1 cellular context compared by ENCODE assay signal in the genomic region with DNA sequence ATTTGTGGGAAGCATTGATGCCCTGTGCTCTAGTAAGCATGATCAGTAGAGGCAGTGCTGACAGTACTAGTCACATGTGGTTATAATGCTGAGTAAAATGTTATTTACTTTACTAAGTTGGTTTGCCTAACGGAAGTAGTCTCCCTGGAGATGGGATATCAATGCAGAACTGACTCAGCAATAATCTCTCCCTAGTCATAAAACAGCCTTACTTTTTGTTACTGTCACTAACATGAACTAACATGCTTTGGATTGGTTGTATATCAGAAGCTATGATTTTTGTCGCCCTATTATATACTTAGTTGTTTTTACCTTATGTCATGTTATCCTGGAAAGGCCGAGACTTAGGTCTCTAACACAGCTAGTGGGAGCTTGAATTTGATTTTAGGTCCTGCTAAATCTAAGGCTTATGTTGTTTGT.
TF ChIP-seq lines count a peak whose summit lies in the region.

No MANE protein-coding gene starts in this region.

TF ChIP-seq in HepG2, 621 proteins besides CTCF, POLR2A, EP300 and RAD21 (continued from another document and continues in another):
- TF ChIP-seq, protein P1, sequence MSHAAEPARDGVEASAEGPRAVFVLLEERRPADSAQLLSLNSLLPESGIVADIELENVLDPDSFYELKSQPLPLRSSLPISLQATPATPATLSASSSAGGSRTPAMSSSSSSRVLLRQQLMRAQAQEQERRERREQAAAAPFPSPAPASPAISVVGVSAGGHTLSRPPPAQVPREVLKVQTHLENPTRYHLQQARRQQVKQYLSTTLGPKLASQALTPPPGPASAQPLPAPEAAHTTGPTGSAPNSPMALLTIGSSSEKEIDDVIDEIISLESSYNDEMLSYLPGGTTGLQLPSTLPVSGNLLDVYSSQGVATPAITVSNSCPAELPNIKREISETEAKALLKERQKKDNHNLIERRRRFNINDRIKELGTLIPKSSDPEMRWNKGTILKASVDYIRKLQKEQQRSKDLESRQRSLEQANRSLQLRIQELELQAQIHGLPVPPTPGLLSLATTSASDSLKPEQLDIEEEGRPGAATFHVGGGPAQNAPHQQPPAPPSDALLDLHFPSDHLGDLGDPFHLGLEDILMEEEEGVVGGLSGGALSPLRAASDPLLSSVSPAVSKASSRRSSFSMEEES (CRISPR knock-in tag; IDR thresholded peaks at IDR 0.05): peak; percentile 77
- TF ChIP-seq IRF2 (CRISPR knock-in tag; IDR thresholded peaks at IDR 0.05) (no peak), HDAC2 (CRISPR knock-in tag; IDR thresholded peaks at IDR 0.05) (0 out of 2 replicates have a peak, but pooled peaks have one; percentile 22), SIN3A (IDR thresholded peaks at IDR 0.05; ENCODE audit: borderline replicate concordance, low read depth, low read length) (peak; percentile 69; the same call in 1 of the 2 replicates), FOSL1 (CRISPR knock-in tag; IDR thresholded peaks at IDR 0.05; ENCODE audit: borderline replicate concordance) (no peak), ASH2L (IDR thresholded peaks at IDR 0.05; ENCODE audit: insufficient read length, low read depth, low read length) (peak; percentile 41), ETV5 (CRISPR knock-in tag; IDR thresholded peaks at IDR 0.05; ENCODE audit: borderline replicate concordance) (peak; percentile 81; the same call in 1 of the 2 replicates), NFE2 (CRISPR knock-in tag; IDR thresholded peaks at IDR 0.05) (peak; percentile 63; the same call in 1 of the 2 replicates), FOXP1 (IDR thresholded peaks at IDR 0.05) (no peak), FOXP1 (CRISPR knock-in tag; IDR thresholded peaks at IDR 0.05) (0 out of 2 replicates have a peak, but pooled peaks have one; percentile 14), ARNT2 (CRISPR knock-in tag; IDR thresholded peaks at IDR 0.05; ENCODE audit: low read depth) (no peak), ZNF12 (CRISPR knock-in tag; IDR thresholded peaks at IDR 0.05) (peak; percentile 24; the same call in 1 of the 2 replicates), ZNF572 (CRISPR knock-in tag; IDR thresholded peaks at IDR 0.05) (no peak), MAFK (conservative IDR thresholded peaks at IDR 0.05 in 1 of 2, IDR thresholded peaks at IDR 0.05 in 1 of 2; ENCODE audit: low read length in 2 of 2) (peak; percentile 100), SAP130 (CRISPR knock-in tag; IDR thresholded peaks at IDR 0.05; ENCODE audit: low read depth) (peak; percentile 93), ELF3 (CRISPR knock-in tag; IDR thresholded peaks at IDR 0.05) (0 out of 2 replicates have a peak, but pooled peaks have one; percentile 47), RXRB (CRISPR knock-in tag; IDR thresholded peaks at IDR 0.05; ENCODE audit: borderline replicate concordance) (peak; percentile 57), CREB1 (IDR thresholded peaks at IDR 0.05) (no peak), CREB1 (CRISPR knock-in tag; IDR thresholded peaks at IDR 0.05) (peak; percentile 8; the same call in 1 of the 2 replicates), MXI1 (IDR thresholded peaks at IDR 0.05; ENCODE audit: borderline replicate concordance, low read depth, low read length) (peak; percentile 57; the same call in 1 of the 3 replicates), FOSL2 (CRISPR knock-in tag; IDR thresholded peaks at IDR 0.05) (peak; percentile 13; the same call in 1 of the 2 replicates), ZFP36L1 (CRISPR knock-in tag; IDR thresholded peaks at IDR 0.05) (no peak), SOX5 (CRISPR knock-in tag; IDR thresholded peaks at IDR 0.05; ENCODE audit: borderline replicate concordance) (peak; percentile 53; the same call in 1 of the 2 replicates), NCOA2 (CRISPR knock-in tag; IDR thresholded peaks at IDR 0.05) (peak; percentile 28; the same call in 1 of the 2 replicates), FOXA3 (CRISPR knock-in tag; IDR thresholded peaks at IDR 0.05) (peak; percentile 79), SOX6 (IDR thresholded peaks at IDR 0.05) (no peak), SOX6 (CRISPR knock-in tag; IDR thresholded peaks at IDR 0.05) (0 out of 2 replicates have a peak, but pooled peaks have one; percentile 20), RCOR2 (CRISPR knock-in tag; IDR thresholded peaks at IDR 0.05) (0 out of 2 replicates have a peak, but pooled peaks have one; percentile 29), NFE2L2 (IDR thresholded peaks at IDR 0.05; ENCODE audit: low read length) (peak; percentile 82), TGIF2 (CRISPR knock-in tag; IDR thresholded peaks at IDR 0.05) (peak; percentile 77), BCL6 (CRISPR knock-in tag; IDR thresholded peaks at IDR 0.05) (peak; percentile 10; the same call in 1 of the 2 replicates), SOX13 (IDR thresholded peaks at IDR 0.05) (no peak), SOX13 (CRISPR knock-in tag; conservative IDR thresholded peaks at IDR 0.05 in 1 of 2, IDR thresholded peaks at IDR 0.05 in 1 of 2) (peak in 1 of 2 experiments; percentile 31; a peak in 1 of 4 replicates), FOXA1 (IDR thresholded peaks at IDR 0.05) (no peak), FOXA1 (CRISPR knock-in tag; IDR thresholded peaks at IDR 0.05) (peak; percentile 80), MED13 (CRISPR knock-in tag; IDR thresholded peaks at IDR 0.05) (no peak), PPARG (CRISPR knock-in tag; conservative IDR thresholded peaks at IDR 0.05) (peak; percentile 76), GABPA (IDR thresholded peaks at IDR 0.05; ENCODE audit: low read depth, low read length) (no peak), GABPA (CRISPR knock-in tag; IDR thresholded peaks at IDR 0.05; ENCODE audit: low read depth) (peak; percentile 66), ARHGAP35 (CRISPR knock-in tag; IDR thresholded peaks at IDR 0.05; ENCODE audit: borderline replicate concordance) (no peak), ERF (CRISPR knock-in tag; IDR thresholded peaks at IDR 0.05) (peak; percentile 63; the same call in 1 of the 2 replicates), LCORL (IDR thresholded peaks at IDR 0.05) (no peak), LCORL (CRISPR knock-in tag; IDR thresholded peaks at IDR 0.05) (no peak), NR2F2 (IDR thresholded peaks at IDR 0.05; ENCODE audit: borderline replicate concordance, low read depth) (no peak)
- TF ChIP-seq, protein P2, sequence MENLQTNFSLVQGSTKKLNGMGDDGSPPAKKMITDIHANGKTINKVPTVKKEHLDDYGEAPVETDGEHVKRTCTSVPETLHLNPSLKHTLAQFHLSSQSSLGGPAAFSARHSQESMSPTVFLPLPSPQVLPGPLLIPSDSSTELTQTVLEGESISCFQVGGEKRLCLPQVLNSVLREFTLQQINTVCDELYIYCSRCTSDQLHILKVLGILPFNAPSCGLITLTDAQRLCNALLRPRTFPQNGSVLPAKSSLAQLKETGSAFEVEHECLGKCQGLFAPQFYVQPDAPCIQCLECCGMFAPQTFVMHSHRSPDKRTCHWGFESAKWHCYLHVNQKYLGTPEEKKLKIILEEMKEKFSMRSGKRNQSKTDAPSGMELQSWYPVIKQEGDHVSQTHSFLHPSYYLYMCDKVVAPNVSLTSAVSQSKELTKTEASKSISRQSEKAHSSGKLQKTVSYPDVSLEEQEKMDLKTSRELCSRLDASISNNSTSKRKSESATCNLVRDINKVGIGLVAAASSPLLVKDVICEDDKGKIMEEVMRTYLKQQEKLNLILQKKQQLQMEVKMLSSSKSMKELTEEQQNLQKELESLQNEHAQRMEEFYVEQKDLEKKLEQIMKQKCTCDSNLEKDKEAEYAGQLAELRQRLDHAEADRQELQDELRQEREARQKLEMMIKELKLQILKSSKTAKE (CRISPR knock-in tag; IDR thresholded peaks at IDR 0.05; ENCODE audit: borderline replicate concordance): peak; percentile 15; the same call in 1 of the 2 replicates
- TF ChIP-seq, protein P3, sequence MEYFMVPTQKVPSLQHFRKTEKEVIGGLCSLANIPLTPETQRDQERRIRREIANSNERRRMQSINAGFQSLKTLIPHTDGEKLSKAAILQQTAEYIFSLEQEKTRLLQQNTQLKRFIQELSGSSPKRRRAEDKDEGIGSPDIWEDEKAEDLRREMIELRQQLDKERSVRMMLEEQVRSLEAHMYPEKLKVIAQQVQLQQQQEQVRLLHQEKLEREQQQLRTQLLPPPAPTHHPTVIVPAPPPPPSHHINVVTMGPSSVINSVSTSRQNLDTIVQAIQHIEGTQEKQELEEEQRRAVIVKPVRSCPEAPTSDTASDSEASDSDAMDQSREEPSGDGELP (IDR thresholded peaks at IDR 0.05; ENCODE audit: borderline replicate concordance, low read depth): no peak
- TF ChIP-seq, protein P4, sequence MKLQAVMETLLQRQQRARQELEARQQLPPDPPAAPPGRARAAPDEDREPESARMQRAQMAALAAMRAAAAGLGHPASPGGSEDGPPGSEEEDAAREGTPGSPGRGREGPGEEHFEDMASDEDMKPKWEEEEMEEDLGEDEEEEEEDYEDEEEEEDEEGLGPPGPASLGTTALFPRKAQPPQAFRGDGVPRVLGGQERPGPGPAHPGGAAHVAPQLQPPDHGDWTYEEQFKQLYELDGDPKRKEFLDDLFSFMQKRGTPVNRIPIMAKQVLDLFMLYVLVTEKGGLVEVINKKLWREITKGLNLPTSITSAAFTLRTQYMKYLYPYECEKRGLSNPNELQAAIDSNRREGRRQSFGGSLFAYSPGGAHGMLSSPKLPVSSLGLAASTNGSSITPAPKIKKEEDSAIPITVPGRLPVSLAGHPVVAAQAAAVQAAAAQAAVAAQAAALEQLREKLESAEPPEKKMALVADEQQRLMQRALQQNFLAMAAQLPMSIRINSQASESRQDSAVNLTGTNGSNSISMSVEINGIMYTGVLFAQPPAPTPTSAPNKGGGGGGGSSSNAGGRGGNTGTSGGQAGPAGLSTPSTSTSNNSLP (IDR thresholded peaks at IDR 0.05; ENCODE audit: low read depth, low read length): peak; percentile 80
- TF ChIP-seq, protein P5, sequence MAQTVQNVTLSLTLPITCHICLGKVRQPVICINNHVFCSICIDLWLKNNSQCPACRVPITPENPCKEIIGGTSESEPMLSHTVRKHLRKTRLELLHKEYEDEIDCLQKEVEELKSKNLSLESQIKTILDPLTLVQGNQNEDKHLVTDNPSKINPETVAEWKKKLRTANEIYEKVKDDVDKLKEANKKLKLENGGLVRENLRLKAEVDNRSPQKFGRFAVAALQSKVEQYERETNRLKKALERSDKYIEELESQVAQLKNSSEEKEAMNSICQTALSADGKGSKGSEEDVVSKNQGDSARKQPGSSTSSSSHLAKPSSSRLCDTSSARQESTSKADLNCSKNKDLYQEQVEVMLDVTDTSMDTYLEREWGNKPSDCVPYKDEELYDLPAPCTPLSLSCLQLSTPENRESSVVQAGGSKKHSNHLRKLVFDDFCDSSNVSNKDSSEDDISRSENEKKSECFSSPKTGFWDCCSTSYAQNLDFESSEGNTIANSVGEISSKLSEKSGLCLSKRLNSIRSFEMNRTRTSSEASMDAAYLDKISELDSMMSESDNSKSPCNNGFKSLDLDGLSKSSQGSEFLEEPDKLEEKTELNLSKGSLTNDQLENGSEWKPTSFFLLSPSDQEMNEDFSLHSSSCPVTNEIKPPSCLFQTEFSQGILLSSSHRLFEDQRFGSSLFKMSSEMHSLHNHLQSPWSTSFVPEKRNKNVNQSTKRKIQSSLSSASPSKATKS (CRISPR knock-in tag; IDR thresholded peaks at IDR 0.05): no peak
- TF ChIP-seq, protein P6, sequence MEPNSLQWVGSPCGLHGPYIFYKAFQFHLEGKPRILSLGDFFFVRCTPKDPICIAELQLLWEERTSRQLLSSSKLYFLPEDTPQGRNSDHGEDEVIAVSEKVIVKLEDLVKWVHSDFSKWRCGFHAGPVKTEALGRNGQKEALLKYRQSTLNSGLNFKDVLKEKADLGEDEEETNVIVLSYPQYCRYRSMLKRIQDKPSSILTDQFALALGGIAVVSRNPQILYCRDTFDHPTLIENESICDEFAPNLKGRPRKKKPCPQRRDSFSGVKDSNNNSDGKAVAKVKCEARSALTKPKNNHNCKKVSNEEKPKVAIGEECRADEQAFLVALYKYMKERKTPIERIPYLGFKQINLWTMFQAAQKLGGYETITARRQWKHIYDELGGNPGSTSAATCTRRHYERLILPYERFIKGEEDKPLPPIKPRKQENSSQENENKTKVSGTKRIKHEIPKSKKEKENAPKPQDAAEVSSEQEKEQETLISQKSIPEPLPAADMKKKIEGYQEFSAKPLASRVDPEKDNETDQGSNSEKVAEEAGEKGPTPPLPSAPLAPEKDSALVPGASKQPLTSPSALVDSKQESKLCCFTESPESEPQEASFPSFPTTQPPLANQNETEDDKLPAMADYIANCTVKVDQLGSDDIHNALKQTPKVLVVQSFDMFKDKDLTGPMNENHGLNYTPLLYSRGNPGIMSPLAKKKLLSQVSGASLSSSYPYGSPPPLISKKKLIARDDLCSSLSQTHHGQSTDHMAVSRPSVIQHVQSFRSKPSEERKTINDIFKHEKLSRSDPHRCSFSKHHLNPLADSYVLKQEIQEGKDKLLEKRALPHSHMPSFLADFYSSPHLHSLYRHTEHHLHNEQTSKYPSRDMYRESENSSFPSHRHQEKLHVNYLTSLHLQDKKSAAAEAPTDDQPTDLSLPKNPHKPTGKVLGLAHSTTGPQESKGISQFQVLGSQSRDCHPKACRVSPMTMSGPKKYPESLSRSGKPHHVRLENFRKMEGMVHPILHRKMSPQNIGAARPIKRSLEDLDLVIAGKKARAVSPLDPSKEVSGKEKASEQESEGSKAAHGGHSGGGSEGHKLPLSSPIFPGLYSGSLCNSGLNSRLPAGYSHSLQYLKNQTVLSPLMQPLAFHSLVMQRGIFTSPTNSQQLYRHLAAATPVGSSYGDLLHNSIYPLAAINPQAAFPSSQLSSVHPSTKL (CRISPR knock-in tag; IDR thresholded peaks at IDR 0.05): peak; percentile 83
- TF ChIP-seq, protein P7, sequence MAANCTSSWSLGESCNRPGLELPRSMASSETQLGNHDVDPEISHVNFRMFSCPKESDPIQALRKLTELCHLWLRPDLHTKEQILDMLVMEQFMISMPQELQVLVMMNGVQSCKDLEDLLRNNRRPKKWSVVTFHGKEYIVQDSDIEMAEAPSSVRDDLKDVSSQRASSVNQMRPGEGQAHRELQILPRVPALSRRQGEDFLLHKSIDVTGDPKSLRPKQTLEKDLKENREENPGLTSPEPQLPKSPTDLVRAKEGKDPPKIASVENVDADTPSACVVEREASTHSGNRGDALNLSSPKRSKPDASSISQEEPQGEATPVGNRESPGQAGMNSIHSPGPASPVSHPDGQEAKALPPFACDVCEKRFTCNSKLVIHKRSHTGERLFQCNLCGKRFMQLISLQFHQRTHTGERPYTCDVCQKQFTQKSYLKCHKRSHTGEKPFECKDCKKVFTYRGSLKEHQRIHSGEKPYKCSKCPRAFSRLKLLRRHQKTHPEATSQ (CRISPR knock-in tag; IDR thresholded peaks at IDR 0.05; ENCODE audit: borderline replicate concordance): no peak
- TF ChIP-seq, protein P8, sequence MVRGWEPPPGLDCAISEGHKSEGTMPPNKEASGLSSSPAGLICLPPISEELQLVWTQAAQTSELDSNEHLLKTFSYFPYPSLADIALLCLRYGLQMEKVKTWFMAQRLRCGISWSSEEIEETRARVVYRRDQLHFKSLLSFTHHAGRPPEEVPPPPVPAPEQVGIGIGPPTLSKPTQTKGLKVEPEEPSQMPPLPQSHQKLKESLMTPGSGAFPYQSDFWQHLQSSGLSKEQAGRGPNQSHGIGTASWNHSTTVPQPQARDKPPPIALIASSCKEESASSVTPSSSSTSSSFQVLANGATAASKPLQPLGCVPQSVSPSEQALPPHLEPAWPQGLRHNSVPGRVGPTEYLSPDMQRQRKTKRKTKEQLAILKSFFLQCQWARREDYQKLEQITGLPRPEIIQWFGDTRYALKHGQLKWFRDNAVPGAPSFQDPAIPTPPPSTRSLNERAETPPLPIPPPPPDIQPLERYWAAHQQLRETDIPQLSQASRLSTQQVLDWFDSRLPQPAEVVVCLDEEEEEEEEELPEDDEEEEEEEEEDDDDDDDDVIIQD (CRISPR knock-in tag; IDR thresholded peaks at IDR 0.05; ENCODE audit: low read depth): peak; percentile 94
- TF ChIP-seq, protein P9, sequence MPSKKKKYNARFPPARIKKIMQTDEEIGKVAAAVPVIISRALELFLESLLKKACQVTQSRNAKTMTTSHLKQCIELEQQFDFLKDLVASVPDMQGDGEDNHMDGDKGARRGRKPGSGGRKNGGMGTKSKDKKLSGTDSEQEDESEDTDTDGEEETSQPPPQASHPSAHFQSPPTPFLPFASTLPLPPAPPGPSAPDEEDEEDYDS (CRISPR knock-in tag; IDR thresholded peaks at IDR 0.05): peak; percentile 7; the same call in 1 of the 2 replicates
